In the genomic region with DNA sequence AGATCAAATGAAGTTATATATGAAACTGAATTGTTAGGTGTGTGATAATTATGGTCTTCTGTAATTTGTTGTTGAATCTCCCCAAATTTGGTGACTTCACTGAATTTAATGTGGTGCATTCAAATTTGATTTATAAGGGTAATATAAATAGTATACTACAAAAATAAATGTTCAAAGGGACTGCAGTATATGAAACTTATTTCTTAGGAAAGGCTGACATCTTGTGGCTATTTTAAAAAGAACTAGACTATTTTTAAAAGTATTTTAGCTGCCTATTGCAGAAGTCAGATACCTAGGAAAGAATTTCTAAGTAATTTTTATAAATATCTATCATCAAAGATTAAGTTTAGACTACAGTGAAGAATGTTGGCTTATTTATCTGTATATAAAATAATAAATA, we compare ENCODE assay signal across 8 cellular contexts. TPM values are rescaled to one million over a fixed set of nuclear protein-coding genes. Genes with fewer than 3 reads are reported as not detected.
DNase-seq lines count a peak whose midpoint lies in the region; ATAC-seq, FAIRE-seq and TF ChIP-seq lines count a peak whose summit lies in the region.

No MANE protein-coding gene starts in this region.

- H3K4me3 ChIP-seq in Panc1 (ENCODE audit: low read depth in 2 of 2, low read length in 2 of 2): no peak overlapping the region

- intact Hi-C loops in Panc1 (cut with micrococcal nuclease; ENCODE audit: unreplicated experiment): loop anchor here (1.0 kb wide), 1 partner anchor 252 kb away; no protein-coding TSS in a partner anchor

- H3K36me3 ChIP-seq in Panc1 (ENCODE audit: control insufficient read depth, insufficient read depth, low read length): no peaks in the 10 kb centered on the region

- in situ Hi-C loops in Panc1 (cut with HindIII; ENCODE audit: low pct_unique_long_range_greater_than_20kb, low sequenced_read_pairs): no loop called here

- H3K27ac ChIP-seq in C4-2B: no peak overlapping the region
- H3K27ac ChIP-seq in Panc1 (ENCODE audit: low read length): no peak overlapping the region

- CTCF ChIA-PET in Panc1 (lab: Charles Lee): interaction anchor here (0.9 to 1.2 kb wide), 2 partner anchors 251 to 658 kb away, joined by 4 to 26 read pairs; no protein-coding TSS in a partner anchor

- DNase-seq in Panc1 (ENCODE audit: low read depth, low spot score) (peak; percentile 20), frontal cortex (ENCODE audit: low spot score in 2 of 2) (peak in 1 of 2 donors; percentile 4), NCI-H128 (lab: John Stamatoyannopoulos, UW; ENCODE audit: unreplicated experiment) (no peak), activated gamma-delta T cell treated with Interleukin-2 at 50 U/mL for 16 hours (no peak), COR-L47 (lab: John Stamatoyannopoulos, UW) (no peak)

- no peaks in the 10 kb centered on the region for H3K9me3 ChIP-seq in Panc1 (ENCODE audit: control insufficient read depth, insufficient read depth, low read depth, low read length)

- POLR2A ChIA-PET in Panc1 (lab: Charles Lee): interaction anchor here (0.5 kb wide), 1 partner anchor 305 kb away, joined by 4 read pairs; no protein-coding TSS in a partner anchor

- ATAC-seq in GM21576 (IDR thresholded peaks at IDR 0.05; ENCODE audit: unreplicated experiment): peak; percentile 46
- ATAC-seq in Panc1: peak; percentile 70; the same call in 1 of the 2 replicates
- ATAC-seq in GM18858 (IDR thresholded peaks at IDR 0.05; ENCODE audit: unreplicated experiment): no peak

- no peaks in the 10 kb centered on the region for H3K4me1 ChIP-seq in Panc1 (ENCODE audit: control insufficient read depth, insufficient read depth, low read length)

- peak; percentile 55 for TF ChIP-seq CTCF in C4-2B (conservative IDR thresholded peaks at IDR 0.05)
- TF ChIP-seq CTCF in Panc1 (IDR thresholded peaks at IDR 0.05): no peak; the same call in 1 of the 2 replicates

- H3K27me3 ChIP-seq in Panc1 (ENCODE audit: control insufficient read depth, insufficient read depth, low read length): no peaks in the 10 kb centered on the region

- peak; percentile 98 for FAIRE-seq in frontal cortex (lab: Jason Lieb, UNC)

- no TSS peak for BruUV-seq in Panc1 (replicated peaks; lab: Mats Ljungman, UMichigan)

RNA-seq across cellular contexts. Expression of gene ATRNL1, which starts 36.6 kb away (rescaled TPM):
- total RNA-seq in Panc1 (2021; ENCODE audit: unreplicated experiment) (17.1 TPM), frontal cortex (909 TPM)
- 3.7 TPM for polyA plus RNA-seq in Panc1 (2012; ENCODE audit: insufficient read length)

Comparison
In these comparisons a context has a peak if more than half of its experiments do, and no peak if none do; other contexts are left out.
1. RNA of gene ATRNL1, which starts 36.6 kb away (total RNA-seq): 909 TPM in frontal cortex (single experiment); 17.1 TPM in Panc1 (single experiment); every median in the first group is over 10 times any median in the second.